ENCODE assay signal across 8 cellular contexts in genomic region chr4:55948726-55949479, GRCh38. TPM values are rescaled to one million over a fixed set of nuclear protein-coding genes. Genes with fewer than 3 reads are reported as not detected.
DNase-seq lines count a peak whose midpoint lies in the region; ATAC-seq and TF ChIP-seq lines count a peak whose summit lies in the region.

Gene CEP135, plus strand, starts transcription at chr4:55948945. Its CDS starts 3,186 bp downstream, at chr4:55952131.

- H3K4me1 ChIP-seq in CD8-positive, alpha-beta T cell (ENCODE audit: insufficient read depth, low read length) = peaks cover 21% of the 10 kb centered on the region
- peaks cover 3 to 14% (median 6%) of the 10 kb centered on the region in 4 donors for H3K4me1 ChIP-seq in liver (ENCODE audit: control insufficient read depth in 4 of 4, insufficient read depth in 4 of 4, low read length in 3 of 4)

- H3K27ac ChIP-seq in CD8-positive, alpha-beta T cell (ENCODE audit: low read depth, low read length) = peak within 1 kb of the TSS; percentile 72
- peak within 1 kb of the TSS; percentile 79 to 92 for H3K27ac ChIP-seq in liver (ENCODE audit: low read depth in 1 of 2, low read length in 2 of 2)

- peaks cover 25% of the 10 kb centered on the region for H3K36me3 Mint-ChIP-seq in CD8-positive, alpha-beta T cell

- DNase-seq in CD8-positive, alpha-beta T cell = peak; percentile 85 to 96 (median 91)
- DNase-seq in NCI-H774 (lab: John Stamatoyannopoulos, UW) (peak; percentile 93), dermis blood vessel endothelial cell (peak; percentile 96)
- peak; percentile 84 to 86 for DNase-seq in activated CD4-positive, alpha-beta T cell treated with anti-CD3 and anti-CD28 coated beads, Interleukin-2, amount 50 U/mL, for 4 hours
- DNase-seq in stimulated activated CD4-positive, alpha-beta T cell treated with anti-CD3 and anti-CD28 coated beads, Interleukin-4, amount 100 ng/mL, for 1 hour = peak; percentile 92

- H3K4me1 Mint-ChIP-seq in CD8-positive, alpha-beta T cell (ENCODE audit: low read depth) = peaks cover 46% of the 10 kb centered on the region

- H3K4me3 ChIP-seq in CD8-positive, alpha-beta T cell (ENCODE audit: low read depth, low read length) = peak within 1 kb of the TSS; percentile 86
- peak within 1 kb of the TSS; percentile 71 to 93 (median 85) for H3K4me3 ChIP-seq in liver (ENCODE audit: low read depth in 1 of 3, low read length in 3 of 3)

- peak within 1 kb of the TSS; percentile 88 for H3K4me3 Mint-ChIP-seq in CD8-positive, alpha-beta T cell

- H3K9me3 Mint-ChIP-seq in CD8-positive, alpha-beta T cell = no peaks in the 10 kb centered on the region

- no peaks in the 10 kb centered on the region for H3K27me3 Mint-ChIP-seq in CD8-positive, alpha-beta T cell (ENCODE audit: low read depth)

- TF ChIP-seq CTCF in CD8-positive, alpha-beta T cell (IDR thresholded peaks at IDR 0.05) = peak; percentile 78
- TF ChIP-seq CTCF in liver (IDR thresholded peaks at IDR 0.05; ENCODE audit: low read depth, low read length, missing input control) = peak; percentile 94

- ATAC-seq in CD8-positive, alpha-beta T cell = peak; percentile 70
- ATAC-seq in GM19452 (IDR thresholded peaks at IDR 0.05; ENCODE audit: unreplicated experiment) (peak; percentile 74), HG03575 (IDR thresholded peaks at IDR 0.05; ENCODE audit: extremely low read depth, insufficient number of reproducible peaks, low FRiP score, unreplicated experiment) (peak; percentile 39)

- peaks cover 8% of the 10 kb centered on the region for H3K36me3 ChIP-seq in CD8-positive, alpha-beta T cell (ENCODE audit: insufficient read depth, low read length)
- peaks cover 0 to 2% (median 0%) of the 10 kb centered on the region in 4 donors for H3K36me3 ChIP-seq in liver (ENCODE audit: control insufficient read depth in 4 of 4, insufficient read depth in 3 of 4, low read depth in 1 of 4, low read length in 3 of 4)

- POLR2A ChIA-PET in CD8-positive, alpha-beta T cell (lab: Charles Lee) = interaction anchor here (0.6 to 2.8 kb wide), 17 partner anchors 9 to 1030 kb away, joined by 3 to 17 read pairs (median 4); partner anchors contain the start of genes AASDH, EXOC1, PAICS and POLR2B

- H3K27me3 ChIP-seq in CD8-positive, alpha-beta T cell (ENCODE audit: insufficient read depth, low read length) = no peaks in the 10 kb centered on the region
- no peaks in the 10 kb centered on the region for H3K27me3 ChIP-seq in liver (ENCODE audit: control insufficient read depth in 4 of 4, insufficient read depth in 4 of 4, low read length in 3 of 4)

- no peaks in the 10 kb centered on the region for H3K9me3 ChIP-seq in CD8-positive, alpha-beta T cell (ENCODE audit: low read length)
- no peaks in the 10 kb centered on the region for H3K9me3 ChIP-seq in liver (ENCODE audit: control insufficient read depth in 4 of 4, low read length in 3 of 4)

- intact Hi-C loops in CD8-positive, alpha-beta T cell (cut with DNase I, micrococcal nuclease) = loop anchor here (1.0 to 10.0 kb wide), 22 partner anchors 42 to 1884 kb away; partner anchors contain the start of genes AASDH (in 2 of the 2), CHIC2 (in 2 of the 2), CLOCK (in 2 of the 2) and EXOC1 (in 2 of the 2)

- peak within 1 kb of the TSS; percentile 30 to 92 for H3K9ac ChIP-seq in liver (ENCODE audit: low read depth in 1 of 2, low read length in 2 of 2)

- CTCF ChIA-PET in CD8-positive, alpha-beta T cell (lab: Charles Lee) = interaction anchor here (0.7 to 2.1 kb wide), 16 partner anchors 8 to 888 kb away, joined by 3 to 9 read pairs (median 6); partner anchors contain the start of genes AASDH, PAICS and PPAT

- peak; percentile 81 to 89 for TF ChIP-seq RAD21 in liver (IDR thresholded peaks at IDR 0.05)

- WGBS in liver = under 1% methylated on average over 77 of the region's 77 CpGs

- H3K27ac Mint-ChIP-seq in CD8-positive, alpha-beta T cell = peak within 1 kb of the TSS; percentile 92

TF ChIP-seq in liver, 16 proteins besides CTCF, POLR2A, EP300 and RAD21:
- TF ChIP-seq NR2F2 (IDR thresholded peaks at IDR 0.05) (peak; percentile 17), TAF1 (conservative IDR thresholded peaks at IDR 0.05) (no peak), GABPA (IDR thresholded peaks at IDR 0.05 in 1 of 2, conservative IDR thresholded peaks at IDR 0.05 in 1 of 2) (peak in 1 of 2 donors; percentile 73), JUND (IDR thresholded peaks at IDR 0.05) (no peak), RXRA (IDR thresholded peaks at IDR 0.05) (no peak), EGR1 (IDR thresholded peaks at IDR 0.05; ENCODE audit: low read depth in 2 of 2) (peak in 1 of 2 donors; percentile 11), FOXA2 (IDR thresholded peaks at IDR 0.05) (no peak), SP1 (IDR thresholded peaks at IDR 0.05) (peak; percentile 24), ZBTB33 (IDR thresholded peaks at IDR 0.05) (no peak), HNF4A (conservative IDR thresholded peaks at IDR 0.05) (peak in 1 of 2 donors; percentile 13), YY1 (IDR thresholded peaks at IDR 0.05) (peak; percentile 88)

RNA-seq across cellular contexts. Expression of gene CEP135, which starts in this region (rescaled TPM):
- 10 to 100 TPM; 16.6 to 17.1 TPM for total RNA-seq in CD8-positive, alpha-beta T cell
- total RNA-seq in dermis blood vessel endothelial cell (9.8 and 11.9 TPM in 2 replicates), liver (1 to 10 TPM; 2.9 to 9.8 TPM)
- polyA plus RNA-seq in liver = under 1 TPM; 0.47 to 0.82 TPM

Comparison
In these comparisons a context has a peak if more than half of its experiments do, and no peak if none do; other contexts are left out.
1. Peak in every context shown above with its lines: DNase-seq, ATAC-seq, H3K4me3 ChIP-seq and H3K27ac ChIP-seq.